In genomic region chr18:24263078-24263477, GRCh38 we compare ENCODE assay signal across 22 cellular contexts.
A peak's percentile ranks its signal among the peaks of the same experiment; 100 is the strongest.
DNase-seq lines count a peak whose midpoint lies in the region; ATAC-seq, FAIRE-seq and TF ChIP-seq lines count a peak whose summit lies in the region.
"Had no signal": no experiment of that assay in that cellular context is flagged by ENCODE, and none has a peak within 500 bp of the region (broad histone marks: within the 10 kb centered on the region; RNA-seq: fewer than 3 reads in every experiment).

No MANE protein-coding gene starts in this region.

- ATAC-seq in mucosa of descending colon (peak; percentile 72), HG02759 (IDR thresholded peaks at IDR 0.05; ENCODE audit: unreplicated experiment) (no peak), GM21619 (IDR thresholded peaks at IDR 0.05; ENCODE audit: unreplicated experiment) (no peak)
- ATAC-seq: GM12878, K562 had no signal

- intact Hi-C loops in left ventricle myocardium inferior (cut with micrococcal nuclease) (no loop called here), cardiac septum (cut with DNase I) (no loop called here), mucosa of descending colon (cut with DNase I, micrococcal nuclease) (no loop called here)

- DNase-seq in left ventricle myocardium inferior, result no peak
- no peak for DNase-seq in cardiac septum (ENCODE audit: low spot score)
- DNase-seq in mucosa of descending colon, result peak in 1 of 3 donors; percentile 28
- peak; percentile 10 for DNase-seq in small intestine
- DNase-seq in retina, result no peak
- DNase-seq: BE2C; CD4-positive, alpha-beta T cell; DMS153; EL; GOT3; NCI-H1092 treated with DMSO at 0.1 percent for 48 hours; NCI-H187; NCI-H2227 treated with DMSO at 0.1 percent for 48 hours; NCI-H524 treated with DMSO at 0.1 percent for 48 hours; PC-9; SJCRH30 had no signal

- no peaks in the 10 kb centered on the region for H3K27me3 ChIP-seq in left ventricle myocardium inferior (ENCODE audit: low read depth)
- no peaks in the 10 kb centered on the region for H3K27me3 ChIP-seq in small intestine (ENCODE audit: control insufficient read depth in 2 of 2, insufficient read depth in 2 of 2, low read length in 2 of 2)
- H3K27me3 ChIP-seq: BE2C, SJCRH30 had no signal

- no peaks in the 10 kb centered on the region for H3K36me3 ChIP-seq in left ventricle myocardium inferior
- H3K36me3 ChIP-seq in mucosa of descending colon (ENCODE audit: low read depth), result no peaks in the 10 kb centered on the region
- H3K36me3 ChIP-seq in small intestine (ENCODE audit: control insufficient read depth in 2 of 2, insufficient read depth in 2 of 2, low read length in 2 of 2), result no peaks in the 10 kb centered on the region
- H3K36me3 ChIP-seq: BE2C, SJCRH30 had no signal

- WGBS in small intestine, 3 donors, result 64 to 77% (median 76%) methylated on average over 2 of the region's 2 CpGs

- TF ChIP-seq CTCF in left ventricle myocardium inferior (IDR thresholded peaks at IDR 0.05; ENCODE audit: borderline replicate concordance) (no peak), mucosa of descending colon (IDR thresholded peaks at IDR 0.05) (no peak)

- peaks cover 69% of the 10 kb centered on the region for H3K4me1 ChIP-seq in left ventricle myocardium inferior
- H3K4me1 ChIP-seq in mucosa of descending colon (ENCODE audit: low read depth), result peaks cover 13% of the 10 kb centered on the region
- H3K4me1 ChIP-seq in small intestine (ENCODE audit: control insufficient read depth in 2 of 2, insufficient read depth in 1 of 2, low read depth in 1 of 2, low read length in 1 of 2), result peaks cover 0 to 2% of the 10 kb centered on the region in 2 donors
- H3K4me1 ChIP-seq: BE2C, SJCRH30 had no signal

- FAIRE-seq in small intestine (lab: Jason Lieb, UNC), result no peak
- FAIRE-seq: GM12878, GM19239, K562 had no signal

- H3K27ac ChIP-seq in left ventricle myocardium inferior (replicated peaks) (peak overlapping the region; percentile 56), small intestine (ENCODE audit: low read depth in 1 of 2, low read length in 1 of 2) (no peak overlapping the region)
- H3K27ac ChIP-seq: PC-9, RWPE1, SJCRH30 had no signal

- H3K9me3 ChIP-seq in left ventricle myocardium inferior (replicated peaks), result peaks cover 12% of the 10 kb centered on the region
- H3K9me3 ChIP-seq in mucosa of descending colon, result no peaks in the 10 kb centered on the region
- no peaks in the 10 kb centered on the region for H3K9me3 ChIP-seq in small intestine (ENCODE audit: control insufficient read depth, low read depth)
- H3K9me3 ChIP-seq: BE2C, SJCRH30 had no signal

- H3K4me3 ChIP-seq in left ventricle myocardium inferior, result no peak overlapping the region
- no peak overlapping the region for H3K4me3 ChIP-seq in mucosa of descending colon
- no peak overlapping the region for H3K4me3 ChIP-seq in small intestine (ENCODE audit: low read depth in 1 of 2, low read length in 2 of 2)
- H3K4me3 ChIP-seq: GM12878, K562, PC-9, SJCRH30 had no signal
